ENCODE assay signal across 8 cellular contexts in the genomic region with DNA sequence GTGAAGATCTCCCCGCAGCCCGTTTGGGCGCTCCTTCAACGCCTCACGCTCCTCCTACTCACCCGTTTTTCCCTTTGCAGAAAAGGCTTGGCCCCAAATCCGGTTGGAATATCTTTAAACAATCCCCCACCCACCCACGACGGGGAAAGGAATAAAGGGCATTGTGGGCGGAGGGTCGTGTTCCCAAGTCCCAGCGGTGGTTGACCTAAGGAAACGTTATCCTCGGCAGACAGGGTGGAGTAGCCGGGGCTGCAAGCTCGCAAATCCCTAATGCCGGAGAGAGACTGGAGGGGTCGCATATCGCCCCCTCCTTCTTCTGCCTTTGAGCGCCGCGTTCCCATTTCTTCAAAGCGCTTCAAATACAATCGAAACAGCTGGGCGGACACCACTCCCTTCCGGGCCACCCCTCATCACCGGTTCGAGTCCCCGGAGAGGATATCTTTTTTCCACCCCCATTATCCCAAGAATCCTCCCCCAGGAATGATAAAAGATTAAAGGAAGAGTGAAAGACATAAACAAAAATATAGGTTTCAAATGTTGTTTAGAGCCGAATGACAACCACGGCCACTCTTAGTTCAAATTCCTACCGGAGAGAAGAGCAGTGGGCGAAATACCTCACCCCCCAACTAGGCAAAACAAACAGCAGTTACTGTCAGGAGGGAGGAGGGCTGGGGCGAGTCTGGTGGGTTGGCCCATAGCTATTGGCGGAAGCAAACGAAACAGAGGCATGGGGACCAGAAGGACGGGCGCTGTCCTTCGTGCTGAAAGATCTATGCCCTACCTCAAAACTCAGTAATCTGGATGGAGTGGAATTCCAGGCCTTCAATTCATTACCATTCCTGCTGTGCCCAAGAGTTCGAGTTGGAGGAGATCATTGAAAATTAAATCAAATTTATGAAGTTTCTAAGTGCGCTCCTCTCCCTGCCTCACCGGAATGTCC. TPM values are rescaled to one million over a fixed set of nuclear protein-coding genes. Genes with fewer than 3 reads are reported as not detected.
DNase-seq lines count a peak whose midpoint lies in the region; ATAC-seq and TF ChIP-seq lines count a peak whose summit lies in the region.

No MANE protein-coding gene starts in this region.

- H3K27me3 ChIP-seq in parathyroid adenoma (ENCODE audit: control insufficient read depth, insufficient read depth, low read length) = no peaks in the 10 kb centered on the region

- no peak overlapping the region for H3K9ac ChIP-seq in parathyroid adenoma

- H3K4me3 ChIP-seq in parathyroid adenoma (ENCODE audit: low read depth, low read length) = no peak overlapping the region

- no peaks in the 10 kb centered on the region for H3K9me3 ChIP-seq in parathyroid adenoma (ENCODE audit: control insufficient read depth, low read length)

- DNase-seq in NCI-H146 (lab: John Stamatoyannopoulos, UW) = peak; percentile 21
- no peak for DNase-seq in NCI-H146 treated with DMSO at 0.1 percent for 48 hours (lab: John Stamatoyannopoulos, UW; ENCODE audit: unreplicated experiment)
- peak; percentile 22 for DNase-seq in NCI-H226
- DNase-seq in dermis blood vessel endothelial cell = peak; percentile 69
- no peak for DNase-seq in CD1c-positive myeloid dendritic cell (ENCODE audit: extremely low spot score)
- no peak for DNase-seq in GM20000 (ENCODE audit: low spot score)

- H3K36me3 ChIP-seq in parathyroid adenoma (ENCODE audit: control insufficient read depth, insufficient read depth, low read length) = no peaks in the 10 kb centered on the region

- H2AFZ ChIP-seq in parathyroid adenoma = peak overlapping the region; percentile 57

- no peak for ATAC-seq in HG03469 (IDR thresholded peaks at IDR 0.05; ENCODE audit: unreplicated experiment)

- H3K4me1 ChIP-seq in parathyroid adenoma = peaks cover 5% of the 10 kb centered on the region

- no peak overlapping the region for H3K27ac ChIP-seq in parathyroid adenoma

- no peak overlapping the region for H3K4me2 ChIP-seq in parathyroid adenoma (ENCODE audit: low read length)

- H3K79me2 ChIP-seq in parathyroid adenoma = peaks cover 6% of the 10 kb centered on the region

- no peak for TF ChIP-seq CTCF in parathyroid adenoma (IDR thresholded peaks at IDR 0.05)
- TF ChIP-seq CTCF in GM20000 (IDR thresholded peaks at IDR 0.05; ENCODE audit: extremely low read depth, missing control alignments) = no peak

RNA-seq across cellular contexts. Expression of gene GAD1, which starts 2.8 kb away (rescaled TPM):
- total RNA-seq in dermis blood vessel endothelial cell = 0.47 TPM in 1 of 2 replicates, not detected in the other

RNA-seq across cellular contexts. Expression of gene ERICH2, which starts 43.7 kb away (rescaled TPM):
- not detected in 2 replicates for total RNA-seq in dermis blood vessel endothelial cell

Comparison
In these comparisons a context has a peak if more than half of its experiments do, and no peak if none do; other contexts are left out.
1. DNase-seq: peak in NCI-H146 (single experiment), NCI-H226 (single experiment) and dermis blood vessel endothelial cell (single experiment); none in NCI-H146 treated with DMSO at 0.1 percent for 48 hours (single experiment), CD1c-positive myeloid dendritic cell (single experiment) and GM20000 (single experiment).